Comparison of ENCODE assay signal across 1 cellular context in the genomic region with DNA sequence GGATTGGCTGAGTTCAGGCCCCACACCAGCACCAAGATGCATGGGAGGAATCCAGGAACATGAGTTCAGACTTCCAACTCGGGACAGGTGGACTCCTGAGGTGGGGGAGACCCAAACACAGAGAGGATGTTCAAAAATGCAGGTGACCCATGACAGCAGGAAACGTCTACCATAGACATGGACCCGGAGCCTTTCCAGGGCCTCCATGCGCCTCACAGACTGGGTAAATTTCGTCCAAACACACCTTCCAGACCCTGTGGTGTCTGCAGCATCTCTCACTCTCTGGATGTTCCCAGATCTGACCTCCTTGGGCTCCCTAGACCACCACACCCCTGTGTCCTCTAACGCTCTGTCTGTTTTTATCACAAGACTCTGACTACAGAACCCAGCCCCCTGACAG.
TF ChIP-seq lines count a peak whose summit lies in the region.

No MANE protein-coding gene starts in this region.

TF ChIP-seq in SK-N-SH, 30 proteins besides CTCF, POLR2A, EP300 and RAD21:
- TF ChIP-seq FOXJ3 (CRISPR knock-in tag; IDR thresholded peaks at IDR 0.05) (no peak), SMC3 (IDR thresholded peaks at IDR 0.05; ENCODE audit: low read depth, low read length) (no peak), FOXM1 (IDR thresholded peaks at IDR 0.05; ENCODE audit: low read depth) (no peak), TCF12 (IDR thresholded peaks at IDR 0.05) (no peak), ELF1 (IDR thresholded peaks at IDR 0.05) (no peak), RFX5 (IDR thresholded peaks at IDR 0.05; ENCODE audit: low read length) (no peak), FOSL2 (IDR thresholded peaks at IDR 0.05; ENCODE audit: borderline replicate concordance, low read depth) (no peak), YY1 (IDR thresholded peaks at IDR 0.05; ENCODE audit: low read depth) (no peak)
- TF ChIP-seq, protein P1, sequence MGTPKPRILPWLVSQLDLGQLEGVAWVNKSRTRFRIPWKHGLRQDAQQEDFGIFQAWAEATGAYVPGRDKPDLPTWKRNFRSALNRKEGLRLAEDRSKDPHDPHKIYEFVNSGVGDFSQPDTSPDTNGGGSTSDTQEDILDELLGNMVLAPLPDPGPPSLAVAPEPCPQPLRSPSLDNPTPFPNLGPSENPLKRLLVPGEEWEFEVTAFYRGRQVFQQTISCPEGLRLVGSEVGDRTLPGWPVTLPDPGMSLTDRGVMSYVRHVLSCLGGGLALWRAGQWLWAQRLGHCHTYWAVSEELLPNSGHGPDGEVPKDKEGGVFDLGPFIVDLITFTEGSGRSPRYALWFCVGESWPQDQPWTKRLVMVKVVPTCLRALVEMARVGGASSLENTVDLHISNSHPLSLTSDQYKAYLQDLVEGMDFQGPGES (IDR thresholded peaks at IDR 0.05; ENCODE audit: low read depth, low read length): no peak
- TF ChIP-seq, protein P2, sequence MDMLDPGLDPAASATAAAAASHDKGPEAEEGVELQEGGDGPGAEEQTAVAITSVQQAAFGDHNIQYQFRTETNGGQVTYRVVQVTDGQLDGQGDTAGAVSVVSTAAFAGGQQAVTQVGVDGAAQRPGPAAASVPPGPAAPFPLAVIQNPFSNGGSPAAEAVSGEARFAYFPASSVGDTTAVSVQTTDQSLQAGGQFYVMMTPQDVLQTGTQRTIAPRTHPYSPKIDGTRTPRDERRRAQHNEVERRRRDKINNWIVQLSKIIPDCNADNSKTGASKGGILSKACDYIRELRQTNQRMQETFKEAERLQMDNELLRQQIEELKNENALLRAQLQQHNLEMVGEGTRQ (IDR thresholded peaks at IDR 0.05; ENCODE audit: borderline replicate concordance, low read depth, low read length): no peak
